Comparison of ENCODE assay signal across 30 cellular contexts in the genomic region with DNA sequence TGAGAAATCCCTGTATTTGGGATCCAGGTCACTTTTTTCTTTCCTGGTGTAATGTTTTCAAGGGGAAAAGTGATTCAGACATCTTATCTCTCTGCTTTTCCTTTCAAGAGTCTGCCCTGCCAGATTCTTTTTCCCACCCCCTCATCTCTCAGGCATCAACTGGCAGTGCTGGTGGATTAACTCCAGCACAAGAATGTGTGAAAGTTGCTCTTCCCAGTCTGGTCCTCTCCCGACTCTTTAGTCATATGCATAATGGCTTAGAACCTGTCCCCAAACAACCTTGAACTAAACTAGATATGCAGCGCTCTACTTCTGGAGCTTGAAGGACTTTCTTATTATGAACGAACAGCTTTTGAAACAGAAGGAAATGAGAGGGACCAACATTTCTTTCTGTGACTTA.
DNase-seq lines count a peak whose midpoint lies in the region; ATAC-seq, FAIRE-seq and TF ChIP-seq lines count a peak whose summit lies in the region.
"Had no signal": no experiment of that assay in that cellular context is flagged by ENCODE, and none has a peak within 500 bp of the region (broad histone marks: within the 10 kb centered on the region; RNA-seq: fewer than 3 reads in every experiment).

No MANE protein-coding gene starts in this region.

- CTCF ChIA-PET in K562 (lab: Yijun Ruan, JAX; ENCODE audit: low intra/inter-chr PET ratio): no interaction called here

- TF ChIP-seq POLR2A in K562 (conservative IDR thresholded peaks at IDR 0.05): no peak

- 23% methylated on average over 3 of the region's 3 CpGs for WGBS in K562 (ENCODE audit: insufficient coverage, low coverage, missing lambda C conversion rate)

- POLR2A ChIA-PET in K562 (lab: Yijun Ruan, JAX): interaction anchor here (0.7 kb wide), 1 partner anchor 11 kb away, joined by 3 read pairs; no protein-coding TSS in a partner anchor

- no peak overlapping the region for H3K9ac ChIP-seq in K562 (ENCODE audit: insufficient read depth in 1 of 2, low read depth in 2 of 2, low read length in 2 of 2)

- in situ Hi-C loops in K562 (cut with MboI): no loop called here

- no peak for TF ChIP-seq EP300 in K562 (IDR thresholded peaks at IDR 0.05; ENCODE audit: low read length)

- H3K9me3 ChIP-seq in K562 (replicated peaks; ENCODE audit: control insufficient read depth, insufficient read depth, low read depth, low read length): no peaks in the 10 kb centered on the region
- H3K9me3 ChIP-seq: esophagus squamous epithelium, prostate gland, testis had no signal

- H3K9me1 ChIP-seq in K562 (ENCODE audit: control insufficient read depth, insufficient read depth, low read length): no peaks in the 10 kb centered on the region

- DNase-seq in DMS53 (lab: John Stamatoyannopoulos, UW) (peak; percentile 10), DMS53 treated with DMSO at 0.1 percent for 48 hours (lab: John Stamatoyannopoulos, UW; ENCODE audit: unreplicated experiment) (no peak), K562 (ENCODE audit: extremely low read depth in 1 of 4, low spot score in 3 of 4) (peak in 1 of 4 experiments; percentile 12), iris pigment epithelial cell (ENCODE audit: low read depth) (peak; percentile 23), retinal pigment epithelial cell (ENCODE audit: low read depth) (peak; percentile 86), dedifferentiated amniotic fluid mesenchymal stem cell (ENCODE audit: extremely low spot score) (no peak)
- DNase-seq: activated CD4-positive, CD25-positive, alpha-beta regulatory T cell treated with anti-CD3 and anti-CD28 coated beads, Interleukin-2, amount 50 U/mL, for 72 hours; activated CD8-positive, alpha-beta T cell treated with anti-CD3 and anti-CD28 coated beads, Interleukin-2, amount 10 ng/mL, durations not matched to agents 7 days and 5 days; activated naive CD4-positive, alpha-beta T cell; AML-193; CD8-positive, alpha-beta memory T cell; cerebellar nuclear complex; DMS79 treated with DMSO at 0.1 percent for 48 hours; effector memory CD4-positive, alpha-beta T cell; esophagus squamous epithelium; GOT3; NCI-H1092 treated with DMSO at 0.1 percent for 48 hours; NCI-H2029 treated with DMSO at 0.1 percent for 48 hours; NCI-H446; Right ventricle myocardium superior; stimulated activated naive B cell treated with anti-CD40 and anti-IgM and Interleukin-4, amounts not matched to agents 10 μg/mL and 1 μg/mL and 100 μg/mL, for 72 hours; testis had no signal

- no peaks in the 10 kb centered on the region for H3K36me3 ChIP-seq in K562 (ENCODE audit: control insufficient read depth, insufficient read depth, low read length)
- H3K36me3 ChIP-seq: esophagus squamous epithelium, prostate gland had no signal

- no peaks in the 10 kb centered on the region for H4K20me1 ChIP-seq in K562 (replicated peaks; ENCODE audit: control insufficient read depth, insufficient read depth, low read length)

- intact Hi-C loops in K562 (cut with micrococcal nuclease): no loop called here

- FAIRE-seq in K562 (lab: Jason Lieb, UNC): peak; percentile 62
- FAIRE-seq: GM12892, HepG2 had no signal

- no peaks in the 10 kb centered on the region for H3K27me3 ChIP-seq in K562 (ENCODE audit: control insufficient read depth in 2 of 2, insufficient read depth in 2 of 2, low read length in 2 of 2)
- H3K27me3 ChIP-seq: esophagus squamous epithelium, testis had no signal

- no peak overlapping the region for H3K27ac ChIP-seq in K562 (ENCODE audit: extremely low read depth, low read depth, low read length)
- H3K27ac ChIP-seq: 22Rv1, esophagus squamous epithelium, prostate gland, skin epidermis, testis had no signal

- H3K4me3 ChIP-seq in K562 (no peak overlapping the region), retinal pigment epithelial cell (ENCODE audit: low read length) (no peak overlapping the region)
- H3K4me3 ChIP-seq: esophagus squamous epithelium, prostate gland, skin epidermis, testis had no signal

- TF ChIP-seq CTCF in K562 (IDR thresholded peaks at IDR 0.05 in 2 of 3, conservative IDR thresholded peaks at IDR 0.05 in 1 of 3; ENCODE audit: insufficient read depth in 2 of 3, low read depth in 1 of 3, low read length in 3 of 3) (no peak), retinal pigment epithelial cell (conservative IDR thresholded peaks at IDR 0.05; ENCODE audit: low read depth, low read length) (no peak)

- H3K79me2 ChIP-seq in K562 (ENCODE audit: control insufficient read depth, insufficient read depth, low read length): no peaks in the 10 kb centered on the region

- no peak overlapping the region for H2AFZ ChIP-seq in K562 (ENCODE audit: low read depth, low read length)

- ATAC-seq in K562: no peak
- no peak for ATAC-seq in HG02610 (IDR thresholded peaks at IDR 0.05; ENCODE audit: unreplicated experiment)
- ATAC-seq in HG02884 (IDR thresholded peaks at IDR 0.05; ENCODE audit: unreplicated experiment): no peak
- ATAC-seq: activated CD8-positive, alpha-beta T cell treated with anti-CD3 and anti-CD28 coated beads, Interleukin-2, amount 10 ng/mL, durations not matched to agents 7 days and 5 days; HepG2; left lobe of liver; stimulated activated naive B cell treated with anti-CD40 and anti-IgM and Interleukin-4, amounts not matched to agents 10 μg/mL and 1 μg/mL and 100 μg/mL, for 72 hours had no signal

- BruUV-seq in K562 (replicated peaks; lab: Mats Ljungman, UMichigan): no TSS peak

- peaks cover 0 to 20% of the 10 kb centered on the region in 2 experiments; a peak in 3 of 5 replicates for H3K4me1 ChIP-seq in K562 (replicated peaks in 1 of 2; ENCODE audit: control insufficient read depth in 2 of 2, insufficient read depth in 2 of 2, low read length in 2 of 2)
- H3K4me1 ChIP-seq: esophagus squamous epithelium, prostate gland, testis had no signal

- TF ChIP-seq RAD21 in K562 (CRISPR knock-in tag; conservative IDR thresholded peaks at IDR 0.05 in 1 of 2, IDR thresholded peaks at IDR 0.05 in 1 of 2): no peak

- H3K4me2 ChIP-seq in K562 (ENCODE audit: insufficient read depth, low read length): no peak overlapping the region

TF ChIP-seq in K562, 482 proteins besides CTCF, POLR2A, EP300 and RAD21:
- TF ChIP-seq BCOR (IDR thresholded peaks at IDR 0.05): no peak
- peak; percentile 21 to 33; a peak in 1 of 4 replicates for TF ChIP-seq KDM1A (IDR thresholded peaks at IDR 0.05)
- TF ChIP-seq RB1 (IDR thresholded peaks at IDR 0.05; ENCODE audit: low read depth): no peak
- TF ChIP-seq ZNF695 (CRISPR knock-in tag; IDR thresholded peaks at IDR 0.05): no peak
- no peak for TF ChIP-seq TEAD4 (IDR thresholded peaks at IDR 0.05; ENCODE audit: low read length)
- TF ChIP-seq TEAD4 (CRISPR knock-in tag; IDR thresholded peaks at IDR 0.05; ENCODE audit: borderline replicate concordance): no peak
- 0 out of 2 replicates have a peak, but pooled peaks have one; percentile 7 for TF ChIP-seq CBFA2T3 (IDR thresholded peaks at IDR 0.05)
- peak; percentile 52 for TF ChIP-seq EGR1 (conservative IDR thresholded peaks at IDR 0.05)
- 0 out of 4 replicates have a peak, but pooled peaks of 1 of the 2 experiments have one; percentile 11 for TF ChIP-seq RCOR1 (IDR thresholded peaks at IDR 0.05; ENCODE audit: borderline replicate concordance in 1 of 2, low read depth in 2 of 2, low read length in 2 of 2)
- TF ChIP-seq ZNF212 (CRISPR knock-in tag; IDR thresholded peaks at IDR 0.05): no peak

Comparison
In these comparisons a context has a peak if more than half of its experiments do, and no peak if none do; other contexts are left out.
1. DNase-seq: peak in DMS53 (single experiment), iris pigment epithelial cell (single experiment) and retinal pigment epithelial cell (single experiment); none in DMS53 treated with DMSO at 0.1 percent for 48 hours (single experiment) and dedifferentiated amniotic fluid mesenchymal stem cell (single experiment).